8 cellular contexts compared by ENCODE assay signal in genomic region chr5:878677-879076, GRCh38. TPM values are rescaled to one million over a fixed set of nuclear protein-coding genes. Genes with fewer than 3 reads are reported as not detected.
DNase-seq lines count a peak whose midpoint lies in the region; ATAC-seq, FAIRE-seq and TF ChIP-seq lines count a peak whose summit lies in the region.
"Not testable (repeated sequence)": the region's sequence is repeated elsewhere in the genome, so short reads cannot be mapped to it uniquely, and the experiment has no call there.
"Had no signal": no experiment of that assay in that cellular context is flagged by ENCODE, and none has a peak within 500 bp of the region (broad histone marks: within the 10 kb centered on the region; RNA-seq: fewer than 3 reads in every experiment).

No MANE protein-coding gene starts in this region.

- peaks cover 23 to 69% of the 10 kb centered on the region in 2 experiments; a peak in 4 of 5 replicates for H3K36me3 ChIP-seq in HepG2 (replicated peaks in 1 of 2; ENCODE audit: control insufficient read depth in 1 of 2, insufficient read depth in 2 of 2, low read length in 2 of 2)

- TF ChIP-seq POLR2A in A549 (IDR thresholded peaks at IDR 0.05; ENCODE audit: low read length); HepG2 (IDR thresholded peaks at IDR 0.05; ENCODE audit: insufficient read depth in 1 of 2, low read depth in 2 of 2, low read length in 2 of 2): not testable (repeated sequence)

- intact Hi-C loops in HepG2 (cut with micrococcal nuclease; ENCODE audit: unreplicated experiment); sciatic nerve (cut with DNase I): not testable (repeated sequence)

- peaks cover 66% of the 10 kb centered on the region for H3K36me3 Mint-ChIP-seq in activated naive CD8-positive, alpha-beta T cell treated with anti-CD3 and anti-CD28 coated beads, Interleukin-2, amount 50 U/mL, for 24 hours (ENCODE audit: low read depth)

- not testable (repeated sequence) for H3K27me3 ChIP-seq in HepG2 (ENCODE audit: control insufficient read depth in 1 of 2, insufficient read depth in 2 of 2, low read length in 2 of 2)

- H3K9me3 Mint-ChIP-seq in activated naive CD8-positive, alpha-beta T cell treated with anti-CD3 and anti-CD28 coated beads, Interleukin-2, amount 50 U/mL, for 24 hours: peaks cover 13% of the 10 kb centered on the region

- H3K4me3 ChIP-seq in A549; HepG2 (replicated peaks in 1 of 3; ENCODE audit: insufficient read depth in 1 of 3, low read depth in 2 of 3, low read length in 3 of 3): not testable (repeated sequence)

- not testable (repeated sequence) for H3K4me1 ChIP-seq in A549; HepG2 (ENCODE audit: insufficient read depth, low read length)

- H3K27ac Mint-ChIP-seq in activated naive CD8-positive, alpha-beta T cell treated with anti-CD3 and anti-CD28 coated beads, Interleukin-2, amount 50 U/mL, for 24 hours: not testable (repeated sequence)

- POLR2A ChIA-PET in A549 (lab: Yijun Ruan, JAX); HepG2 (lab: Yijun Ruan, JAX): not testable (repeated sequence)

- not testable (repeated sequence) for H2AFZ ChIP-seq in HepG2 (ENCODE audit: low read length)

- not testable (repeated sequence) for TF ChIP-seq EP300 in A549 (IDR thresholded peaks at IDR 0.05); HepG2 (IDR thresholded peaks at IDR 0.05; ENCODE audit: low read depth in 2 of 2, low read length in 2 of 2); HepG2 (CRISPR knock-in tag; IDR thresholded peaks at IDR 0.05; ENCODE audit: borderline replicate concordance)

- in situ Hi-C loops in HepG2 (cut with HindIII; ENCODE audit: extremely low pct_ligation_motif_present, low pct_unique_long_range_greater_than_20kb): not testable (repeated sequence)

- H3K79me2 ChIP-seq in HepG2 (ENCODE audit: insufficient read depth, low read length): not testable (repeated sequence)

- no CpG with 5 or more reads among the region's 8 CpGs for WGBS in A549 (ENCODE audit: missing lambda C conversion rate)
- no CpG with 5 or more reads among the region's 8 CpGs for WGBS in HepG2 (ENCODE audit: low lambda C conversion rate)

- H3K9ac ChIP-seq in HepG2 (ENCODE audit: insufficient read depth, low read depth, low read length): not testable (repeated sequence)

- peaks cover 16% of the 10 kb centered on the region for H3K4me1 Mint-ChIP-seq in activated naive CD8-positive, alpha-beta T cell treated with anti-CD3 and anti-CD28 coated beads, Interleukin-2, amount 50 U/mL, for 24 hours

- not testable (repeated sequence) for TF ChIP-seq CTCF in A549 (IDR thresholded peaks at IDR 0.05); HepG2 (CRISPR knock-in tag; IDR thresholded peaks at IDR 0.05)

- not testable (repeated sequence) for H3K4me3 Mint-ChIP-seq in activated naive CD8-positive, alpha-beta T cell treated with anti-CD3 and anti-CD28 coated beads, Interleukin-2, amount 50 U/mL, for 24 hours

- DNase-seq in A549 (ENCODE audit: low read depth in 1 of 2, low spot score in 1 of 2); activated naive CD8-positive, alpha-beta T cell treated with anti-CD3 and anti-CD28 coated beads, Interleukin-2, amount 50 U/mL, for 24 hours; HepG2 (ENCODE audit: low spot score); sciatic nerve (ENCODE audit: low spot score); stimulated activated naive CD8-positive, alpha-beta T cell treated with anti-CD3 and anti-CD28 coated beads, Interleukin-15, Interleukin-2, amounts not matched to agents 100 U/mL and 50 U/mL, for 24 hours: not testable (repeated sequence)

- CTCF ChIA-PET in A549 (lab: Yijun Ruan, JAX); HepG2 (lab: Yijun Ruan, JAX; ENCODE audit: low intra/inter-chr PET ratio, low total read pairs): not testable (repeated sequence)

- not testable (repeated sequence) for H4K20me1 ChIP-seq in HepG2 (ENCODE audit: insufficient read depth, low read length)

- TF ChIP-seq RAD21 in A549 (conservative IDR thresholded peaks at IDR 0.05 in 1 of 2, IDR thresholded peaks at IDR 0.05 in 1 of 2); HepG2 (CRISPR knock-in tag; IDR thresholded peaks at IDR 0.05): not testable (repeated sequence)

- H3K4me2 ChIP-seq in A549; HepG2 (ENCODE audit: low read depth, low read length): not testable (repeated sequence)

- H3K9me3 ChIP-seq in A549; HepG2 (ENCODE audit: low read length): not testable (repeated sequence)

- FAIRE-seq in A549 (lab: Jason Lieb, UNC); HepG2 (lab: Jason Lieb, UNC): not testable (repeated sequence)

- BruUV-seq in HepG2 (replicated peaks; lab: Mats Ljungman, UMichigan): not testable (repeated sequence)

- ATAC-seq in A549 (peak; percentile 15 to 43; a peak in 3 of 6 replicates), esophagus mucosa (peak; percentile 49), HepG2 (peak; percentile 29), sciatic nerve (peak; percentile 20)
- peak; percentile 17 for ATAC-seq in activated naive CD8-positive, alpha-beta T cell treated with anti-CD3 and anti-CD28 coated beads, Interleukin-2, amount 50 U/mL, for 24 hours
- ATAC-seq in stimulated activated naive CD8-positive, alpha-beta T cell treated with anti-CD3 and anti-CD28 coated beads, Interleukin-15, Interleukin-2, amounts not matched to agents 100 U/mL and 50 U/mL, for 24 hours: peak; percentile 25

- H3K27me3 Mint-ChIP-seq in activated naive CD8-positive, alpha-beta T cell treated with anti-CD3 and anti-CD28 coated beads, Interleukin-2, amount 50 U/mL, for 24 hours: not testable (repeated sequence)

- H3K27ac ChIP-seq in A549; HepG2 (ENCODE audit: extremely low read length, insufficient read depth, low read length): not testable (repeated sequence)

RNA-seq across cellular contexts. Expression of gene BRD9, which starts 13.9 kb away (rescaled TPM):
- polyA plus RNA-seq in A549 (2011; rRNA removed) (11.6 and 15.8 TPM in 2 replicates), A549 (2017; fragmentation: RNase III; extraction: RNeasy Plus Mini Kit Qiagen cat#74134 plus additional on column Dnase treatment) (28.9 to 31.0 TPM (median 29.6 TPM) in 3 replicates), HepG2 (2011; rRNA removed) (5.2 and 6.3 TPM in 2 replicates)
- 13.1 and 14.0 TPM in 2 replicates for polyA plus RNA-seq in A549 (2012; cell fraction: cytosol; rRNA removed)
- 48.6 and 72.1 TPM in 2 replicates for polyA plus RNA-seq in A549 (2012; cell fraction: nucleus; rRNA removed)
- 19.2 and 25.4 TPM in 2 replicates for polyA minus RNA-seq in A549 (2011; rRNA and poly(A)+ RNA removed)
- total RNA-seq in esophagus mucosa (21.2 TPM), HepG2 (2016; rRNA removed; fragmentation: Illumina TruSeq; extraction: Trizol) (20.7 and 22.9 TPM in 2 replicates), sciatic nerve (38.5 TPM)
- total RNA-seq in HepG2 (2016; cell fraction: cytosol; rRNA removed; fragmentation: Illumina TruSeq; extraction: Trizol; ENCODE audit: low read depth): 6.6 and 8.1 TPM in 2 replicates
- total RNA-seq in HepG2 (2016; cell fraction: insoluble cytoplasmic fraction; rRNA removed; fragmentation: Illumina TruSeq; extraction: Trizol): 18.6 and 24.6 TPM in 2 replicates
- 10.4 and 11.6 TPM in 2 replicates for total RNA-seq in HepG2 (2016; cell fraction: membrane; rRNA removed; fragmentation: Illumina TruSeq; extraction: Trizol)
- total RNA-seq in HepG2 (2016; cell fraction: nucleus; rRNA removed; fragmentation: Illumina TruSeq; extraction: Trizol): 30.9 and 31.0 TPM in 2 replicates
- polyA plus RNA-seq in HepG2 (2011; cell fraction: cytosol; rRNA removed): 4.5 and 4.6 TPM in 2 replicates
- 36.0 and 39.4 TPM in 2 replicates for polyA plus RNA-seq in HepG2 (2011; cell fraction: nucleus; rRNA removed)
- polyA plus RNA-seq in HepG2 (2012): 10.7 and 10.9 TPM in 2 replicates
- polyA plus RNA-seq in HepG2 (2016; cell fraction: cytosol; fragmentation: Illumina TruSeq; extraction: Trizol; ENCODE audit: low read depth): 2.4 and 2.5 TPM in 2 replicates
- 17.6 and 19.2 TPM in 2 replicates for polyA plus RNA-seq in HepG2 (2016; cell fraction: insoluble cytoplasmic fraction; fragmentation: Illumina TruSeq; extraction: Trizol; ENCODE audit: low read depth)
- 4.9 and 5.4 TPM in 2 replicates for polyA plus RNA-seq in HepG2 (2016; cell fraction: membrane; fragmentation: Illumina TruSeq; extraction: Trizol; ENCODE audit: low read depth)
- 65.1 and 68.5 TPM in 2 replicates for polyA plus RNA-seq in HepG2 (2016; cell fraction: nucleus; fragmentation: Illumina TruSeq; extraction: Trizol; ENCODE audit: insufficient read depth, low read depth)
- 15.9 and 73.1 TPM in 2 replicates for polyA minus RNA-seq in HepG2 (2011; rRNA and poly(A)+ RNA removed; ENCODE audit: low replicate concordance)
- polyA minus RNA-seq in HepG2 (2011; cell fraction: cytosol; rRNA and poly(A)+ RNA removed): 4.1 and 5.6 TPM in 2 replicates
- 30.7 and 34.1 TPM in 2 replicates for polyA minus RNA-seq in HepG2 (2011; cell fraction: nucleus; rRNA and poly(A)+ RNA removed)

RNA-seq across cellular contexts. Expression of gene TRIP13, which starts 14.0 kb away (rescaled TPM):
- 62.4 and 82.4 TPM in 2 replicates for polyA plus RNA-seq in A549 (2011; rRNA removed)
- 42.1 and 48.3 TPM in 2 replicates for polyA plus RNA-seq in A549 (2012; cell fraction: cytosol; rRNA removed)
- 32.4 and 42.7 TPM in 2 replicates for polyA plus RNA-seq in A549 (2012; cell fraction: nucleus; rRNA removed)
- polyA plus RNA-seq in A549 (2017; fragmentation: RNase III; extraction: RNeasy Plus Mini Kit Qiagen cat#74134 plus additional on column Dnase treatment): 54.0 to 60.2 TPM (median 54.6 TPM) in 3 replicates
- polyA minus RNA-seq in A549 (2011; rRNA and poly(A)+ RNA removed): 30.4 and 32.2 TPM in 2 replicates
- total RNA-seq in esophagus mucosa: 12.5 TPM
- 33.0 and 39.5 TPM in 2 replicates for total RNA-seq in HepG2 (2016; rRNA removed; fragmentation: Illumina TruSeq; extraction: Trizol)
- total RNA-seq in HepG2 (2016; cell fraction: cytosol; rRNA removed; fragmentation: Illumina TruSeq; extraction: Trizol; ENCODE audit: low read depth): 8.1 and 9.8 TPM in 2 replicates
- total RNA-seq in HepG2 (2016; cell fraction: insoluble cytoplasmic fraction; rRNA removed; fragmentation: Illumina TruSeq; extraction: Trizol): 33.0 and 42.4 TPM in 2 replicates
- total RNA-seq in HepG2 (2016; cell fraction: membrane; rRNA removed; fragmentation: Illumina TruSeq; extraction: Trizol): 19.4 and 20.2 TPM in 2 replicates
- 18.6 TPM in 2 replicates for total RNA-seq in HepG2 (2016; cell fraction: nucleus; rRNA removed; fragmentation: Illumina TruSeq; extraction: Trizol)
- polyA plus RNA-seq in HepG2 (2011; rRNA removed): 12.8 and 13.5 TPM in 2 replicates
- 6.1 and 7.0 TPM in 2 replicates for polyA plus RNA-seq in HepG2 (2011; cell fraction: cytosol; rRNA removed)
- polyA plus RNA-seq in HepG2 (2011; cell fraction: nucleus; rRNA removed): 11.6 and 18.6 TPM in 2 replicates
- polyA plus RNA-seq in HepG2 (2012): 6.5 and 11.3 TPM in 2 replicates
- 4.9 and 6.9 TPM in 2 replicates for polyA plus RNA-seq in HepG2 (2016; cell fraction: cytosol; fragmentation: Illumina TruSeq; extraction: Trizol; ENCODE audit: low read depth)
- 44.2 and 47.5 TPM in 2 replicates for polyA plus RNA-seq in HepG2 (2016; cell fraction: insoluble cytoplasmic fraction; fragmentation: Illumina TruSeq; extraction: Trizol; ENCODE audit: low read depth)
- polyA plus RNA-seq in HepG2 (2016; cell fraction: membrane; fragmentation: Illumina TruSeq; extraction: Trizol; ENCODE audit: low read depth): 13.5 and 13.6 TPM in 2 replicates
- 42.0 and 45.8 TPM in 2 replicates for polyA plus RNA-seq in HepG2 (2016; cell fraction: nucleus; fragmentation: Illumina TruSeq; extraction: Trizol; ENCODE audit: insufficient read depth, low read depth)
- polyA minus RNA-seq in HepG2 (2011; rRNA and poly(A)+ RNA removed; ENCODE audit: low replicate concordance): 6.3 and 101 TPM in 2 replicates
- polyA minus RNA-seq in HepG2 (2011; cell fraction: cytosol; rRNA and poly(A)+ RNA removed): 4.5 and 11.3 TPM in 2 replicates
- 9.2 and 11.7 TPM in 2 replicates for polyA minus RNA-seq in HepG2 (2011; cell fraction: nucleus; rRNA and poly(A)+ RNA removed)
- total RNA-seq in sciatic nerve: 0.89 TPM

RNA-seq across cellular contexts. Expression of gene ZDHHC11, which starts 27.9 kb away (rescaled TPM):
- polyA plus RNA-seq in A549 (2011; rRNA removed): 2.6 and 9.9 TPM in 2 replicates
- 3.8 and 4.7 TPM in 2 replicates for polyA plus RNA-seq in A549 (2012; cell fraction: cytosol; rRNA removed)
- 67.7 and 100 TPM in 2 replicates for polyA plus RNA-seq in A549 (2012; cell fraction: nucleus; rRNA removed)
- polyA plus RNA-seq in A549 (2017; fragmentation: RNase III; extraction: RNeasy Plus Mini Kit Qiagen cat#74134 plus additional on column Dnase treatment): 12.9 to 16.0 TPM (median 13.7 TPM) in 3 replicates
- polyA minus RNA-seq in A549 (2011; rRNA and poly(A)+ RNA removed): 13.4 and 20.0 TPM in 2 replicates
- total RNA-seq in esophagus mucosa: 11.2 TPM
- 1.4 and 4.0 TPM in 2 replicates for total RNA-seq in HepG2 (2016; rRNA removed; fragmentation: Illumina TruSeq; extraction: Trizol)
- 0.51 and 1.4 TPM in 2 replicates for total RNA-seq in HepG2 (2016; cell fraction: cytosol; rRNA removed; fragmentation: Illumina TruSeq; extraction: Trizol; ENCODE audit: low read depth)
- total RNA-seq in HepG2 (2016; cell fraction: insoluble cytoplasmic fraction; rRNA removed; fragmentation: Illumina TruSeq; extraction: Trizol): 0.67 and 5.3 TPM in 2 replicates
- 1.5 and 2.0 TPM in 2 replicates for total RNA-seq in HepG2 (2016; cell fraction: membrane; rRNA removed; fragmentation: Illumina TruSeq; extraction: Trizol)
- total RNA-seq in HepG2 (2016; cell fraction: nucleus; rRNA removed; fragmentation: Illumina TruSeq; extraction: Trizol): 8.6 and 9.6 TPM in 2 replicates
- 2.1 and 2.2 TPM in 2 replicates for polyA plus RNA-seq in HepG2 (2011; rRNA removed)
- polyA plus RNA-seq in HepG2 (2011; cell fraction: cytosol; rRNA removed): 1.6 and 2.1 TPM in 2 replicates
- polyA plus RNA-seq in HepG2 (2011; cell fraction: nucleus; rRNA removed): 24.0 and 31.7 TPM in 2 replicates
- polyA plus RNA-seq in HepG2 (2012): 3.2 and 7.4 TPM in 2 replicates
- 0.68 and 0.74 TPM in 2 replicates for polyA plus RNA-seq in HepG2 (2016; cell fraction: cytosol; fragmentation: Illumina TruSeq; extraction: Trizol; ENCODE audit: low read depth)
- polyA plus RNA-seq in HepG2 (2016; cell fraction: insoluble cytoplasmic fraction; fragmentation: Illumina TruSeq; extraction: Trizol; ENCODE audit: low read depth): 1.2 and 2.3 TPM in 2 replicates
- 0.83 and 1.1 TPM in 2 replicates for polyA plus RNA-seq in HepG2 (2016; cell fraction: membrane; fragmentation: Illumina TruSeq; extraction: Trizol; ENCODE audit: low read depth)
- 21.9 and 23.7 TPM in 2 replicates for polyA plus RNA-seq in HepG2 (2016; cell fraction: nucleus; fragmentation: Illumina TruSeq; extraction: Trizol; ENCODE audit: insufficient read depth, low read depth)
- polyA minus RNA-seq in HepG2 (2011; rRNA and poly(A)+ RNA removed; ENCODE audit: low replicate concordance): 7.7 and 72.5 TPM in 2 replicates
- polyA minus RNA-seq in HepG2 (2011; cell fraction: cytosol; rRNA and poly(A)+ RNA removed): 2.5 TPM in 1 of 2 replicates, not detected in the other
- 12.6 and 14.9 TPM in 2 replicates for polyA minus RNA-seq in HepG2 (2011; cell fraction: nucleus; rRNA and poly(A)+ RNA removed)
- total RNA-seq in sciatic nerve: 4.9 TPM
- polyA plus RNA-seq: CD14-positive monocyte; CD8-positive, alpha-beta memory T cell had no signal
